8 cellular contexts compared by ENCODE assay signal in genomic region chr2:201130524-201131186, GRCh38. TPM values are rescaled to one million over a fixed set of nuclear protein-coding genes. Genes with fewer than 3 reads are reported as not detected.
A peak's percentile ranks its signal among the peaks of the same experiment; 100 is the strongest.
DNase-seq lines count a peak whose midpoint lies in the region; ATAC-seq and TF ChIP-seq lines count a peak whose summit lies in the region.

No MANE protein-coding gene starts in this region.

- DNase-seq in CD8-positive, alpha-beta memory T cell, result peak in 3 of 5 donors; percentile 49 to 58 (median 57)
- DNase-seq in activated effector memory CD4-positive, alpha-beta T cell treated with anti-CD3 and anti-CD28 coated beads, Interleukin-2, amount 50 U/mL, for 16 hours, result peak; percentile 74
- no peak for DNase-seq in left ventricle myocardium inferior
- no peak for DNase-seq in suprapubic skin (ENCODE audit: low spot score in 2 of 2)
- no peak for DNase-seq in hippocampal formation (lab: John Stamatoyannopoulos, UW)
- no peak for DNase-seq in NCI-H510A treated with DMSO at 0.1 percent for 48 hours (lab: John Stamatoyannopoulos, UW)

- H3K9me3 ChIP-seq in CD8-positive, alpha-beta memory T cell (ENCODE audit: low read length), result no peaks in the 10 kb centered on the region
- H3K9me3 ChIP-seq in HUES6 (ENCODE audit: control insufficient read depth, insufficient read depth, low read depth, low read length) (no peaks in the 10 kb centered on the region), left ventricle myocardium inferior (replicated peaks) (no peaks in the 10 kb centered on the region), suprapubic skin (no peaks in the 10 kb centered on the region)

- H3K36me3 ChIP-seq in CD8-positive, alpha-beta memory T cell (ENCODE audit: insufficient read depth, low read length), result peaks cover 16% of the 10 kb centered on the region
- 0 out of 2 replicates have a peak, but pooled peaks cover 4% of the 10 kb centered on the region for H3K36me3 ChIP-seq in HUES6 (ENCODE audit: control insufficient read depth, insufficient read depth, low read length)
- H3K36me3 ChIP-seq in left ventricle myocardium inferior, result peaks cover 45% of the 10 kb centered on the region
- peaks cover 30% of the 10 kb centered on the region for H3K36me3 ChIP-seq in suprapubic skin

- TF ChIP-seq CTCF in left ventricle myocardium inferior (IDR thresholded peaks at IDR 0.05; ENCODE audit: borderline replicate concordance), result no peak
- TF ChIP-seq CTCF in suprapubic skin (IDR thresholded peaks at IDR 0.05), result no peak

- intact Hi-C loops in left ventricle myocardium inferior (cut with micrococcal nuclease), result no loop called here

- no peak overlapping the region for H3K9ac ChIP-seq in HUES6 (ENCODE audit: low read length)

- TF ChIP-seq POLR2A in suprapubic skin (IDR thresholded peaks at IDR 0.05), result no peak

- CTCF ChIA-PET in CD8-positive, alpha-beta memory T cell (lab: Charles Lee), result interaction anchor here (0.9 to 6.2 kb wide), 13 partner anchors 9 to 225 kb away, joined by 3 to 65 read pairs (median 4); partner anchors contain the start of genes CFLAR and ORC2

- no peaks in the 10 kb centered on the region for H3K27me3 ChIP-seq in CD8-positive, alpha-beta memory T cell (ENCODE audit: insufficient read depth, low read length, poor library complexity, severe bottlenecking)
- H3K27me3 ChIP-seq in HUES6 (ENCODE audit: control insufficient read depth, insufficient read depth, low read length), result no peaks in the 10 kb centered on the region
- no peaks in the 10 kb centered on the region for H3K27me3 ChIP-seq in left ventricle myocardium inferior (ENCODE audit: low read depth)
- H3K27me3 ChIP-seq in suprapubic skin, result no peaks in the 10 kb centered on the region

- H3K4me3 Mint-ChIP-seq in CD8-positive, alpha-beta memory T cell, result peak overlapping the region; percentile 64 to 87 (median 76)

- WGBS in suprapubic skin, result 64% methylated on average over 3 of the region's 3 CpGs

- H3K4me1 ChIP-seq in CD8-positive, alpha-beta memory T cell (ENCODE audit: insufficient read depth, low read length), result peaks cover 75% of the 10 kb centered on the region
- peaks cover 45% of the 10 kb centered on the region for H3K4me1 ChIP-seq in HUES6 (ENCODE audit: control insufficient read depth, insufficient read depth, low read length)
- peaks cover 100% of the 10 kb centered on the region for H3K4me1 ChIP-seq in left ventricle myocardium inferior
- peaks cover 81% of the 10 kb centered on the region for H3K4me1 ChIP-seq in suprapubic skin

- H3K27ac Mint-ChIP-seq in CD8-positive, alpha-beta memory T cell, result peak overlapping the region; percentile 95 to 99 (median 96)

- peaks cover 75 to 88% (median 83%) of the 10 kb centered on the region in 3 donors for H3K4me1 Mint-ChIP-seq in CD8-positive, alpha-beta memory T cell

- no peak for TF ChIP-seq EP300 in suprapubic skin (IDR thresholded peaks at IDR 0.05)

- H3K4me3 ChIP-seq in CD8-positive, alpha-beta memory T cell (ENCODE audit: low read length), result peak overlapping the region; percentile 32
- H3K4me3 ChIP-seq in HUES6 (ENCODE audit: low read depth, low read length), result no peak overlapping the region
- H3K4me3 ChIP-seq in left ventricle myocardium inferior, result peak overlapping the region; percentile 88
- H3K4me3 ChIP-seq in suprapubic skin, result no peak overlapping the region

- H3K27ac ChIP-seq in CD8-positive, alpha-beta memory T cell (ENCODE audit: low read depth, low read length), result peak overlapping the region; percentile 61
- H3K27ac ChIP-seq in HUES6 (ENCODE audit: low read depth, low read length) (peak overlapping the region; percentile 3; the same call in 1 of the 2 replicates), left ventricle myocardium inferior (replicated peaks) (peak overlapping the region; percentile 100), suprapubic skin (peak overlapping the region; percentile 88)

- no peak for ATAC-seq in GM21619 (IDR thresholded peaks at IDR 0.05; ENCODE audit: unreplicated experiment)

- H3K36me3 Mint-ChIP-seq in CD8-positive, alpha-beta memory T cell, result peaks cover 18 to 55% (median 23%) of the 10 kb centered on the region in 3 donors

- POLR2A ChIA-PET in CD8-positive, alpha-beta memory T cell (lab: Charles Lee), result interaction anchor here (0.7 to 4.1 kb wide), 8 partner anchors 8 to 60 kb away, joined by 3 to 77 read pairs (median 4); partner anchors contain the start of genes CFLAR, HYCC2 and NDUFB3

- peaks cover 0 to 2% of the 10 kb centered on the region in 2 donors for H3K27me3 Mint-ChIP-seq in CD8-positive, alpha-beta memory T cell

- H3K9me3 Mint-ChIP-seq in CD8-positive, alpha-beta memory T cell, result no peaks in the 10 kb centered on the region

RNA-seq across cellular contexts. Expression of gene CFLAR, which starts 14.7 kb away (rescaled TPM):
- 100 to 1,000 TPM; 291 to 303 TPM for total RNA-seq in CD8-positive, alpha-beta memory T cell
- 172 TPM for polyA plus RNA-seq in CD8-positive, alpha-beta memory T cell
- 238 TPM for total RNA-seq in left ventricle myocardium inferior
- 100 to 1,000 TPM; 116 to 250 (median 147) TPM for total RNA-seq in suprapubic skin

RNA-seq across cellular contexts. Expression of gene CASP10, which starts 52.3 kb away (rescaled TPM):
- 1 to 10 TPM; 6.7 to 7.3 TPM for total RNA-seq in CD8-positive, alpha-beta memory T cell
- 8.1 TPM for polyA plus RNA-seq in CD8-positive, alpha-beta memory T cell
- total RNA-seq in left ventricle myocardium inferior (5.4 TPM), suprapubic skin (10 to 100 TPM in 1 of 4 donors, 1 to 10 TPM in 3; 3.7 to 19.0 (median 7.4) TPM)

RNA-seq across cellular contexts. Expression of gene NDUFB3, which starts 58.9 kb away (rescaled TPM):
- total RNA-seq in CD8-positive, alpha-beta memory T cell, result 100 to 1,000 TPM; 129 to 145 TPM
- 269 TPM for polyA plus RNA-seq in CD8-positive, alpha-beta memory T cell
- total RNA-seq in left ventricle myocardium inferior (466 TPM), suprapubic skin (10 to 100 TPM; 35.2 to 42.7 (median 37.5) TPM)

RNA-seq across cellular contexts. Expression of gene HYCC2, which starts 59.2 kb away (rescaled TPM):
- total RNA-seq in CD8-positive, alpha-beta memory T cell, result 10 to 100 TPM; 25.5 to 27.7 TPM
- 32.9 TPM for polyA plus RNA-seq in CD8-positive, alpha-beta memory T cell
- total RNA-seq in left ventricle myocardium inferior (11.5 TPM), suprapubic skin (10 to 100 TPM; 11.6 to 26.8 (median 12.7) TPM)

Comparison
In these comparisons a context has a peak if more than half of its experiments do, and no peak if none do; other contexts are left out.
1. DNase-seq: peak in CD8-positive, alpha-beta memory T cell (3 of 5) and activated effector memory CD4-positive, alpha-beta T cell treated with anti-CD3 and anti-CD28 coated beads, Interleukin-2, amount 50 U/mL, for 16 hours (single experiment); none in left ventricle myocardium inferior (single experiment), suprapubic skin (0 of 2), hippocampal formation (0 of 2) and NCI-H510A treated with DMSO at 0.1 percent for 48 hours (single experiment).
2. H3K27ac ChIP-seq: peak in every context shown above with its lines; median percentile 100 in left ventricle myocardium inferior; 88 in suprapubic skin; 61 in CD8-positive, alpha-beta memory T cell; 3 in HUES6.
3. H3K4me3 ChIP-seq: peak in CD8-positive, alpha-beta memory T cell (single experiment) and left ventricle myocardium inferior (single experiment); none in HUES6 (single experiment) and suprapubic skin (single experiment).